Comparison of ENCODE assay signal across 10 cellular contexts in genomic region chr20:40279390-40279789, GRCh38.
DNase-seq lines count a peak whose midpoint lies in the region; ATAC-seq and TF ChIP-seq lines count a peak whose summit lies in the region.
"Had no signal": no experiment of that assay in that cellular context is flagged by ENCODE, and none has a peak within 500 bp of the region (broad histone marks: within the 10 kb centered on the region; RNA-seq: fewer than 3 reads in every experiment).

No MANE protein-coding gene starts in this region.

- TF ChIP-seq EP300 in upper lobe of left lung (IDR thresholded peaks at IDR 0.05): no peak

- in situ Hi-C loops in brain microvascular endothelial cell (cut with HindIII; ENCODE audit: low pct_ligation_motif_present, low sequenced_read_pairs): no loop called here

- H3K4me1 ChIP-seq in upper lobe of left lung: peaks cover 0 to 7% (median 6%) of the 10 kb centered on the region in 4 donors

- H3K27ac ChIP-seq in brain microvascular endothelial cell (no peak overlapping the region), upper lobe of left lung (peak overlapping the region; percentile 8 to 61 (median 44))
- H3K27ac ChIP-seq: A549 had no signal

- H3K27me3 ChIP-seq in brain microvascular endothelial cell (replicated peaks): no peaks in the 10 kb centered on the region
- H3K27me3 ChIP-seq in upper lobe of left lung: no peaks in the 10 kb centered on the region
- H3K27me3 ChIP-seq: ovary had no signal

- TF ChIP-seq CTCF in brain microvascular endothelial cell (IDR thresholded peaks at IDR 0.05; ENCODE audit: low read depth, low read length, missing control alignments) (no peak), upper lobe of left lung (IDR thresholded peaks at IDR 0.05) (no peak)

- H3K4me3 ChIP-seq in brain microvascular endothelial cell (ENCODE audit: low read depth, low read length): no peak overlapping the region
- no peak overlapping the region for H3K4me3 ChIP-seq in upper lobe of left lung
- H3K4me3 ChIP-seq: A549, ovary had no signal

- peak in 2 of 3 experiments; percentile 66 to 91 for DNase-seq in NCI-H1417 (lab: John Stamatoyannopoulos, UW)
- no peak for DNase-seq in NCI-H1417 treated with DMSO at 0.1 percent for 48 hours (lab: John Stamatoyannopoulos, UW)
- DNase-seq in brain microvascular endothelial cell: peak; percentile 44
- DNase-seq in kidney glomerular epithelial cell (lab: John Stamatoyannopoulos, UW): peak; percentile 7
- peak in 1 of 2 donors; percentile 57 for DNase-seq in upper lobe of left lung
- DNase-seq in DMS53 (lab: John Stamatoyannopoulos, UW): no peak

- peak; percentile 78 to 93 for ATAC-seq in upper lobe of left lung (ENCODE audit: low FRiP score in 2 of 2)
- ATAC-seq in HG02970 (IDR thresholded peaks at IDR 0.05; ENCODE audit: low FRiP score, unreplicated experiment): no peak
- ATAC-seq in GM18519 (IDR thresholded peaks at IDR 0.05; ENCODE audit: low FRiP score, unreplicated experiment): no peak
- ATAC-seq: A549 had no signal

- 48 to 54% methylated on average over 1 of the region's 1 CpG for WGBS in upper lobe of left lung, 2 donors

- TF ChIP-seq POLR2A in upper lobe of left lung (IDR thresholded peaks at IDR 0.05): no peak

- no peaks in the 10 kb centered on the region for H3K36me3 ChIP-seq in brain microvascular endothelial cell (replicated peaks)
- no peaks in the 10 kb centered on the region for H3K36me3 ChIP-seq in upper lobe of left lung
- H3K36me3 ChIP-seq: ovary had no signal

- H3K9me3 ChIP-seq in upper lobe of left lung: no peaks in the 10 kb centered on the region
- H3K9me3 ChIP-seq: A549, ovary had no signal

Comparison
In these comparisons a context has a peak if more than half of its experiments do, and no peak if none do; other contexts are left out.
1. DNase-seq: peak in NCI-H1417 (2 of 3), brain microvascular endothelial cell (single experiment) and kidney glomerular epithelial cell (single experiment); none in NCI-H1417 treated with DMSO at 0.1 percent for 48 hours (single experiment) and DMS53 (single experiment).
2. ATAC-seq: peak in upper lobe of left lung (2 of 2); none in HG02970 (single experiment) and GM18519 (single experiment).